10 cellular contexts compared by ENCODE assay signal in the genomic region with DNA sequence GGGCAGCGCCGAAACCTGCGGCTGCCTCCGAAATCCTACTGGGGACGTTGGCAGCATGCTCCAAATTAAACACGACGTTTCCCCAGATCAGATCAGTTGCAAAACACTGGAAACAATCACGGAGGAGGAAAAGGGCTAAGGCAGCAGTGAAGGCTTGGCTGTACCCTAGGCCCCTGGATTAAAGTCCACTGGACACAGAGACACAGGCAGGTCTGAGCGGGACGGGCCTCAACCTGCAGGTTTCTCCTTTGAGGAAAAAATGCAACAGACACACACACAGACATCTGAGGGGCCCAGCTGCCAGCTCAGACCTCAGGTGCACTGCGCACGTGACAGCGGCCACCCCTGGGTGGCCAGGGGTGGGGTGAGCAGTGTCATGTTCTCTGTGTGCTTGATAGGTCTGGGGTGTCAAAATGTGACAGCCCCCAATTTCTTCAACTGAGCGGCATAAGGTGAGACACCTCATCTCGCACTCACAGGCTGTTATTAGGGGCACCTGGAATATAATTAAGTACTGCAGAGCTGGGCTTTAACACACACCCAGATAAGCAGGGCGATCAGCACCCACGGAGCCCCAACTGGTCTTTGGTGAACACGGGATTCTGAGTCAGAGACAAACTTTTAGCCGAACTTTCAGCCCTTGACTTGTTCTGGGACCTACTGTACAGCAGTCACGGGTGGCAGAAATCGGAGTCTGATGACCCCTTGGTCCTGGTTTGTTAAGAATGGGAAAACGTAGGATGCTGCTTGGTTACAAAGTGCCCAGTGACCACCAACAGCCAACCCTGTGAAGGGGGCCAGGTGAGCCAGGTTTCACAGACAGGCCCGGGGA. TPM values are rescaled to one million over a fixed set of nuclear protein-coding genes. Genes with fewer than 3 reads are reported as not detected.
DNase-seq lines count a peak whose midpoint lies in the region; ATAC-seq, FAIRE-seq and TF ChIP-seq lines count a peak whose summit lies in the region.
"Had no signal": no experiment of that assay in that cellular context is flagged by ENCODE, and none has a peak within 500 bp of the region (broad histone marks: within the 10 kb centered on the region; RNA-seq: fewer than 3 reads in every experiment).

No MANE protein-coding gene starts in this region.

- peak; percentile 50 for TF ChIP-seq RAD21 in HepG2 (CRISPR knock-in tag; IDR thresholded peaks at IDR 0.05)

- H3K27ac ChIP-seq in mammary epithelial cell (ENCODE audit: insufficient read depth, low read depth, low read length) (peak overlapping the region; percentile 66), HepG2 (ENCODE audit: extremely low read length, insufficient read depth, low read length) (peak overlapping the region; percentile 95), subcutaneous abdominal adipose tissue (ENCODE audit: low read depth, low read length) (peak overlapping the region; percentile 84)

- peak; percentile 95 for FAIRE-seq in HepG2 (lab: Jason Lieb, UNC)
- FAIRE-seq: A204.1 had no signal

- peak overlapping the region; percentile 49 for H3K9ac ChIP-seq in mammary epithelial cell (ENCODE audit: insufficient read depth, low read length)
- H3K9ac ChIP-seq in HepG2 (ENCODE audit: insufficient read depth, low read depth, low read length) = peak overlapping the region; percentile 76
- H3K9ac ChIP-seq in subcutaneous abdominal adipose tissue (ENCODE audit: low read length in 5 of 5) = peak overlapping the region; percentile 4 to 69 (median 55)

- TF ChIP-seq CTCF in mammary epithelial cell (conservative IDR thresholded peaks at IDR 0.05 in 1 of 2, IDR thresholded peaks at IDR 0.05 in 1 of 2; ENCODE audit: extremely low read depth in 1 of 2, insufficient read depth in 1 of 2, low read depth in 1 of 2, low read length in 2 of 2) (no peak), HepG2 (CRISPR knock-in tag; IDR thresholded peaks at IDR 0.05) (no peak)

- no TSS peak for BruUV-seq in mammary epithelial cell (replicated peaks; lab: Mats Ljungman, UMichigan)
- BruUV-seq in HepG2 (replicated peaks; lab: Mats Ljungman, UMichigan) = TSS peak; percentile 72

- dilution Hi-C loops in mammary epithelial cell (cut with HindIII; ENCODE audit: low sequenced_read_pairs) = no loop called here

- POLR2A ChIA-PET in HepG2 (lab: Yijun Ruan, JAX) = interaction anchor here (0.9 to 3.2 kb wide), 13 partner anchors 8 to 123 kb away, joined by 3 to 64 read pairs (median 5); a partner anchor contains a TSS

- intact Hi-C loops in mammary epithelial cell (cut with micrococcal nuclease) (loop anchor here (1.0 kb wide), 2 partner anchors 11 to 53 kb away; a partner anchor contains a TSS), HepG2 (cut with micrococcal nuclease; ENCODE audit: unreplicated experiment) (no loop called here)

- H3K36me3 ChIP-seq in mammary epithelial cell (ENCODE audit: insufficient read depth, low read length) = peaks cover 8% of the 10 kb centered on the region
- H3K36me3 ChIP-seq in HepG2 (replicated peaks in 1 of 2; ENCODE audit: control insufficient read depth in 1 of 2, insufficient read depth in 2 of 2, low read length in 2 of 2) = peaks cover 10 to 24% of the 10 kb centered on the region in 2 experiments
- H3K36me3 ChIP-seq in subcutaneous abdominal adipose tissue (ENCODE audit: control insufficient read depth in 5 of 5, insufficient read depth in 5 of 5, low read length in 5 of 5) = peaks cover 2 to 18% (median 7%) of the 10 kb centered on the region in 5 donors

- in situ Hi-C loops in mammary epithelial cell (cut with MboI; ENCODE audit: low sequenced_read_pairs in 2 of 2) (no loop called here), HepG2 (cut with HindIII; ENCODE audit: extremely low pct_ligation_motif_present, low pct_unique_long_range_greater_than_20kb) (no loop called here)

- H3K4me2 ChIP-seq in mammary epithelial cell (ENCODE audit: insufficient read depth, low read depth, low read length) (peak overlapping the region; percentile 70), HepG2 (ENCODE audit: low read depth, low read length) (peak overlapping the region; percentile 87)

- TF ChIP-seq POLR2A in HepG2 (IDR thresholded peaks at IDR 0.05; ENCODE audit: insufficient read depth in 1 of 2, low read depth in 2 of 2, low read length in 2 of 2) = peak; percentile 39 to 70; a peak in 3 of 4 replicates

- H3K4me1 ChIP-seq in mammary epithelial cell (ENCODE audit: insufficient read depth, low read length) = peaks cover 43% of the 10 kb centered on the region
- peaks cover 83% of the 10 kb centered on the region for H3K4me1 ChIP-seq in HepG2 (ENCODE audit: insufficient read depth, low read length)
- peaks cover 33 to 77% (median 65%) of the 10 kb centered on the region in 5 donors for H3K4me1 ChIP-seq in subcutaneous abdominal adipose tissue (ENCODE audit: control insufficient read depth in 5 of 5, insufficient read depth in 5 of 5, low read length in 5 of 5)

- CTCF ChIA-PET in mammary epithelial cell (lab: Charles Lee; ENCODE audit: low non-redundant PET) = interaction anchor here (0.6 to 2.4 kb wide), 3 partner anchors 9 to 401 kb away, joined by 8 to 16 read pairs (median 10); a partner anchor contains a TSS
- CTCF ChIA-PET in HepG2 (lab: Yijun Ruan, JAX; ENCODE audit: low intra/inter-chr PET ratio, low total read pairs) = interaction anchor here (0.9 kb wide), 1 partner anchor 10 kb away, joined by 6 read pairs; a partner anchor contains a TSS

- ATAC-seq in HepG2 (peak; percentile 83), HG03460 (IDR thresholded peaks at IDR 0.05; ENCODE audit: unreplicated experiment) (no peak)

- TF ChIP-seq EP300 in HepG2 (IDR thresholded peaks at IDR 0.05; ENCODE audit: low read depth in 2 of 2, low read length in 2 of 2) (peak; percentile 66 to 70; a peak in 2 of 4 replicates), HepG2 (CRISPR knock-in tag; IDR thresholded peaks at IDR 0.05; ENCODE audit: borderline replicate concordance) (peak; percentile 77)

- peaks cover 4% of the 10 kb centered on the region for H4K20me1 ChIP-seq in mammary epithelial cell (ENCODE audit: insufficient read depth, low read length)
- H4K20me1 ChIP-seq in HepG2 (ENCODE audit: insufficient read depth, low read length) = peaks cover 12% of the 10 kb centered on the region; the same call in 1 of the 2 replicates

- H2AFZ ChIP-seq in mammary epithelial cell (ENCODE audit: low read depth, low read length) (no peak overlapping the region), HepG2 (ENCODE audit: low read length) (no peak overlapping the region)

- H3K27me3 ChIP-seq in mammary epithelial cell (ENCODE audit: insufficient read depth, low read length) (no peaks in the 10 kb centered on the region), HepG2 (ENCODE audit: control insufficient read depth in 1 of 2, insufficient read depth in 2 of 2, low read length in 2 of 2) (no peaks in the 10 kb centered on the region), subcutaneous abdominal adipose tissue (ENCODE audit: control insufficient read depth in 5 of 5, insufficient read depth in 4 of 5, low read length in 5 of 5) (no peaks in the 10 kb centered on the region)

- H3K9me3 ChIP-seq in mammary epithelial cell (replicated peaks; ENCODE audit: insufficient read depth, low read length) (no peaks in the 10 kb centered on the region), HepG2 (ENCODE audit: low read length) (no peaks in the 10 kb centered on the region), subcutaneous abdominal adipose tissue (ENCODE audit: control insufficient read depth in 5 of 5, low read length in 5 of 5) (no peaks in the 10 kb centered on the region)

- 22% methylated on average over 15 of the region's 23 CpGs for WGBS in mammary epithelial cell (ENCODE audit: low coverage, missing lambda C conversion rate)
- 6% methylated on average over 15 of the region's 23 CpGs for WGBS in HepG2 (ENCODE audit: low lambda C conversion rate)

- H3K79me2 ChIP-seq in mammary epithelial cell (ENCODE audit: insufficient read depth, low read length) = peaks cover 99% of the 10 kb centered on the region
- H3K79me2 ChIP-seq in HepG2 (ENCODE audit: insufficient read depth, low read length) = peaks cover 84% of the 10 kb centered on the region

- H3K4me3 ChIP-seq in mammary epithelial cell (replicated peaks in 1 of 3; ENCODE audit: insufficient read depth in 1 of 3, low read depth in 2 of 3, low read length in 3 of 3) (peak overlapping the region in 1 of 3 experiments; percentile 20), HepG2 (replicated peaks in 1 of 3; ENCODE audit: insufficient read depth in 1 of 3, low read depth in 2 of 3, low read length in 3 of 3) (peak overlapping the region; percentile 34 to 60 (median 40); a peak in 5 of 6 replicates), subcutaneous abdominal adipose tissue (ENCODE audit: low read depth in 1 of 5, low read length in 5 of 5) (peak overlapping the region; percentile 18 to 48 (median 40))

- peak in 2 of 3 experiments; percentile 51 to 66 for DNase-seq in NCI-H1417 (lab: John Stamatoyannopoulos, UW)
- no peak for DNase-seq in NCI-H1417 treated with DMSO at 0.1 percent for 48 hours (lab: John Stamatoyannopoulos, UW)
- peak; percentile 73 for DNase-seq in mammary epithelial cell
- DNase-seq in HepG2 (ENCODE audit: low spot score) = peak; percentile 91
- DNase-seq in UCSD-AML1 (lab: John Stamatoyannopoulos, UW; ENCODE audit: unreplicated experiment) = no peak
- no peak for DNase-seq in NAMALWA (ENCODE audit: low spot score)

RNA-seq across cellular contexts. Expression of a gene that starts 9.3 kb away (rescaled TPM):
- total RNA-seq in mammary epithelial cell (100 to 1,000 TPM in 1 of 2 donors, 10 to 100 TPM in 1; 80.5 to 149 TPM), HepG2 (2016; rRNA removed; fragmentation: Illumina TruSeq; extraction: Trizol) (26.7 and 33.0 TPM in 2 replicates)
- polyA plus RNA-seq in mammary epithelial cell (84.9 TPM), HepG2 (2011; rRNA removed) (45.1 and 52.3 TPM in 2 replicates)
- polyA minus RNA-seq in mammary epithelial cell = 55.7 TPM
- total RNA-seq in HepG2 (2016; cell fraction: cytosol; rRNA removed; fragmentation: Illumina TruSeq; extraction: Trizol; ENCODE audit: low read depth) = 13.7 and 15.7 TPM in 2 replicates
- total RNA-seq in HepG2 (2016; cell fraction: insoluble cytoplasmic fraction; rRNA removed; fragmentation: Illumina TruSeq; extraction: Trizol) = 24.6 and 34.8 TPM in 2 replicates
- 29.5 and 35.2 TPM in 2 replicates for total RNA-seq in HepG2 (2016; cell fraction: membrane; rRNA removed; fragmentation: Illumina TruSeq; extraction: Trizol)
- total RNA-seq in HepG2 (2016; cell fraction: nucleus; rRNA removed; fragmentation: Illumina TruSeq; extraction: Trizol) = 16.4 and 18.3 TPM in 2 replicates
- polyA plus RNA-seq in HepG2 (2011; cell fraction: cytosol; rRNA removed) = 35.9 and 53.9 TPM in 2 replicates
- 63.6 and 70.8 TPM in 2 replicates for polyA plus RNA-seq in HepG2 (2011; cell fraction: nucleus; rRNA removed)
- polyA plus RNA-seq in HepG2 (2012) = 50.6 and 52.1 TPM in 2 replicates
- polyA plus RNA-seq in HepG2 (2016; cell fraction: cytosol; fragmentation: Illumina TruSeq; extraction: Trizol; ENCODE audit: low read depth) = 29.2 and 32.7 TPM in 2 replicates
- 56.5 and 70.3 TPM in 2 replicates for polyA plus RNA-seq in HepG2 (2016; cell fraction: insoluble cytoplasmic fraction; fragmentation: Illumina TruSeq; extraction: Trizol; ENCODE audit: low read depth)
- polyA plus RNA-seq in HepG2 (2016; cell fraction: membrane; fragmentation: Illumina TruSeq; extraction: Trizol; ENCODE audit: low read depth) = 57.9 and 61.3 TPM in 2 replicates
- 52.2 and 56.7 TPM in 2 replicates for polyA plus RNA-seq in HepG2 (2016; cell fraction: nucleus; fragmentation: Illumina TruSeq; extraction: Trizol; ENCODE audit: insufficient read depth, low read depth)
- polyA minus RNA-seq in HepG2 (2011; rRNA and poly(A)+ RNA removed; ENCODE audit: low replicate concordance) = 39.3 and 69.8 TPM in 2 replicates
- 30.6 and 31.5 TPM in 2 replicates for polyA minus RNA-seq in HepG2 (2011; cell fraction: cytosol; rRNA and poly(A)+ RNA removed)
- 19.3 and 22.8 TPM in 2 replicates for polyA minus RNA-seq in HepG2 (2011; cell fraction: nucleus; rRNA and poly(A)+ RNA removed)

RNA-seq across cellular contexts. Expression of a gene that starts 11.4 kb away (rescaled TPM):
- 10 to 100 TPM in 1 of 2 donors, 1 to 10 TPM in 1; 4.0 to 30.0 TPM for total RNA-seq in mammary epithelial cell
- 24.4 TPM for polyA plus RNA-seq in mammary epithelial cell
- 16.8 TPM for polyA minus RNA-seq in mammary epithelial cell
- 27.3 and 34.8 TPM in 2 replicates for total RNA-seq in HepG2 (2016; rRNA removed; fragmentation: Illumina TruSeq; extraction: Trizol)
- total RNA-seq in HepG2 (2016; cell fraction: cytosol; rRNA removed; fragmentation: Illumina TruSeq; extraction: Trizol; ENCODE audit: low read depth) = 18.8 and 20.2 TPM in 2 replicates
- 19.1 and 34.6 TPM in 2 replicates for total RNA-seq in HepG2 (2016; cell fraction: insoluble cytoplasmic fraction; rRNA removed; fragmentation: Illumina TruSeq; extraction: Trizol)
- 20.4 and 23.9 TPM in 2 replicates for total RNA-seq in HepG2 (2016; cell fraction: membrane; rRNA removed; fragmentation: Illumina TruSeq; extraction: Trizol)
- 25.6 and 26.6 TPM in 2 replicates for total RNA-seq in HepG2 (2016; cell fraction: nucleus; rRNA removed; fragmentation: Illumina TruSeq; extraction: Trizol)
- polyA plus RNA-seq in HepG2 (2011; rRNA removed) = 11.0 and 13.1 TPM in 2 replicates
- 5.7 and 16.6 TPM in 2 replicates for polyA plus RNA-seq in HepG2 (2011; cell fraction: cytosol; rRNA removed)
- polyA plus RNA-seq in HepG2 (2011; cell fraction: nucleus; rRNA removed) = 41.7 and 67.3 TPM in 2 replicates
- 6.8 and 11.8 TPM in 2 replicates for polyA plus RNA-seq in HepG2 (2012)
- 4.9 and 5.2 TPM in 2 replicates for polyA plus RNA-seq in HepG2 (2016; cell fraction: cytosol; fragmentation: Illumina TruSeq; extraction: Trizol; ENCODE audit: low read depth)
- 23.0 and 29.8 TPM in 2 replicates for polyA plus RNA-seq in HepG2 (2016; cell fraction: insoluble cytoplasmic fraction; fragmentation: Illumina TruSeq; extraction: Trizol; ENCODE audit: low read depth)
- polyA plus RNA-seq in HepG2 (2016; cell fraction: membrane; fragmentation: Illumina TruSeq; extraction: Trizol; ENCODE audit: low read depth) = 9.0 and 10.1 TPM in 2 replicates
- 57.2 and 60.7 TPM in 2 replicates for polyA plus RNA-seq in HepG2 (2016; cell fraction: nucleus; fragmentation: Illumina TruSeq; extraction: Trizol; ENCODE audit: insufficient read depth, low read depth)
- polyA minus RNA-seq in HepG2 (2011; rRNA and poly(A)+ RNA removed; ENCODE audit: low replicate concordance) = 26.8 and 48.0 TPM in 2 replicates
- 7.6 and 9.2 TPM in 2 replicates for polyA minus RNA-seq in HepG2 (2011; cell fraction: cytosol; rRNA and poly(A)+ RNA removed)
- 13.2 and 17.5 TPM in 2 replicates for polyA minus RNA-seq in HepG2 (2011; cell fraction: nucleus; rRNA and poly(A)+ RNA removed)

RNA-seq across cellular contexts. Expression of a gene that starts 47.7 kb away (rescaled TPM):
- 10 to 100 TPM in 1 of 2 donors, 1 to 10 TPM in 1; 4.3 to 12.5 TPM for total RNA-seq in mammary epithelial cell
- polyA plus RNA-seq in mammary epithelial cell = 5.5 TPM
- 2.0 TPM for polyA minus RNA-seq in mammary epithelial cell
- total RNA-seq in HepG2 (2016; rRNA removed; fragmentation: Illumina TruSeq; extraction: Trizol) = 12.9 and 15.8 TPM in 2 replicates
- 16.5 and 20.0 TPM in 2 replicates for total RNA-seq in HepG2 (2016; cell fraction: cytosol; rRNA removed; fragmentation: Illumina TruSeq; extraction: Trizol; ENCODE audit: low read depth)
- 13.8 and 14.3 TPM in 2 replicates for total RNA-seq in HepG2 (2016; cell fraction: insoluble cytoplasmic fraction; rRNA removed; fragmentation: Illumina TruSeq; extraction: Trizol)
- total RNA-seq in HepG2 (2016; cell fraction: membrane; rRNA removed; fragmentation: Illumina TruSeq; extraction: Trizol) = 26.2 and 26.3 TPM in 2 replicates
- 9.0 and 14.0 TPM in 2 replicates for total RNA-seq in HepG2 (2016; cell fraction: nucleus; rRNA removed; fragmentation: Illumina TruSeq; extraction: Trizol)
- 10.8 and 12.5 TPM in 2 replicates for polyA plus RNA-seq in HepG2 (2011; rRNA removed)
- 9.6 and 14.7 TPM in 2 replicates for polyA plus RNA-seq in HepG2 (2011; cell fraction: cytosol; rRNA removed)
- polyA plus RNA-seq in HepG2 (2011; cell fraction: nucleus; rRNA removed) = 11.4 TPM in 2 replicates
- 9.9 and 11.7 TPM in 2 replicates for polyA plus RNA-seq in HepG2 (2012)
- 26.1 and 31.1 TPM in 2 replicates for polyA plus RNA-seq in HepG2 (2016; cell fraction: cytosol; fragmentation: Illumina TruSeq; extraction: Trizol; ENCODE audit: low read depth)
- polyA plus RNA-seq in HepG2 (2016; cell fraction: insoluble cytoplasmic fraction; fragmentation: Illumina TruSeq; extraction: Trizol; ENCODE audit: low read depth) = 16.6 and 21.7 TPM in 2 replicates
- 33.3 and 33.5 TPM in 2 replicates for polyA plus RNA-seq in HepG2 (2016; cell fraction: membrane; fragmentation: Illumina TruSeq; extraction: Trizol; ENCODE audit: low read depth)
- polyA plus RNA-seq in HepG2 (2016; cell fraction: nucleus; fragmentation: Illumina TruSeq; extraction: Trizol; ENCODE audit: insufficient read depth, low read depth) = 16.7 and 20.2 TPM in 2 replicates
- 6.7 and 17.0 TPM in 2 replicates for polyA minus RNA-seq in HepG2 (2011; rRNA and poly(A)+ RNA removed; ENCODE audit: low replicate concordance)
- 7.6 and 9.1 TPM in 2 replicates for polyA minus RNA-seq in HepG2 (2011; cell fraction: cytosol; rRNA and poly(A)+ RNA removed)
- 6.7 and 7.2 TPM in 2 replicates for polyA minus RNA-seq in HepG2 (2011; cell fraction: nucleus; rRNA and poly(A)+ RNA removed)

RNA-seq across cellular contexts. Expression of a gene that starts 52.5 kb away (rescaled TPM):
- total RNA-seq in mammary epithelial cell (10 to 100 TPM; 26.7 to 52.8 TPM), HepG2 (2016; rRNA removed; fragmentation: Illumina TruSeq; extraction: Trizol) (39.0 and 43.1 TPM in 2 replicates)
- polyA plus RNA-seq in mammary epithelial cell (55.0 TPM), HepG2 (2011; rRNA removed) (43.7 and 56.0 TPM in 2 replicates)
- 40.1 TPM for polyA minus RNA-seq in mammary epithelial cell
- total RNA-seq in HepG2 (2016; cell fraction: cytosol; rRNA removed; fragmentation: Illumina TruSeq; extraction: Trizol; ENCODE audit: low read depth) = 9.7 and 11.5 TPM in 2 replicates
- total RNA-seq in HepG2 (2016; cell fraction: insoluble cytoplasmic fraction; rRNA removed; fragmentation: Illumina TruSeq; extraction: Trizol) = 42.4 and 43.7 TPM in 2 replicates
- 14.0 and 15.6 TPM in 2 replicates for total RNA-seq in HepG2 (2016; cell fraction: membrane; rRNA removed; fragmentation: Illumina TruSeq; extraction: Trizol)
- total RNA-seq in HepG2 (2016; cell fraction: nucleus; rRNA removed; fragmentation: Illumina TruSeq; extraction: Trizol) = 14.8 and 19.2 TPM in 2 replicates
- 51.4 and 52.1 TPM in 2 replicates for polyA plus RNA-seq in HepG2 (2011; cell fraction: cytosol; rRNA removed)
- polyA plus RNA-seq in HepG2 (2011; cell fraction: nucleus; rRNA removed) = 86.7 and 88.3 TPM in 2 replicates
- 23.6 and 28.4 TPM in 2 replicates for polyA plus RNA-seq in HepG2 (2012)
- polyA plus RNA-seq in HepG2 (2016; cell fraction: cytosol; fragmentation: Illumina TruSeq; extraction: Trizol; ENCODE audit: low read depth) = 9.7 and 10.2 TPM in 2 replicates
- 40.0 and 44.1 TPM in 2 replicates for polyA plus RNA-seq in HepG2 (2016; cell fraction: insoluble cytoplasmic fraction; fragmentation: Illumina TruSeq; extraction: Trizol; ENCODE audit: low read depth)
- 14.2 and 14.5 TPM in 2 replicates for polyA plus RNA-seq in HepG2 (2016; cell fraction: membrane; fragmentation: Illumina TruSeq; extraction: Trizol; ENCODE audit: low read depth)
- polyA plus RNA-seq in HepG2 (2016; cell fraction: nucleus; fragmentation: Illumina TruSeq; extraction: Trizol; ENCODE audit: insufficient read depth, low read depth) = 43.0 and 48.7 TPM in 2 replicates
- 0.07 and 31.4 TPM in 2 replicates for polyA minus RNA-seq in HepG2 (2011; rRNA and poly(A)+ RNA removed; ENCODE audit: low replicate concordance)
- polyA minus RNA-seq in HepG2 (2011; cell fraction: cytosol; rRNA and poly(A)+ RNA removed) = 15.3 and 25.5 TPM in 2 replicates
- polyA minus RNA-seq in HepG2 (2011; cell fraction: nucleus; rRNA and poly(A)+ RNA removed) = 6.3 and 10.3 TPM in 2 replicates
- polyA plus RNA-seq: IgD-negative memory B cell had no signal

Comparison
In these comparisons a context has a peak if more than half of its experiments do, and no peak if none do; other contexts are left out.
1. DNase-seq: peak in NCI-H1417 (2 of 3), mammary epithelial cell (single experiment) and HepG2 (single experiment); none in NCI-H1417 treated with DMSO at 0.1 percent for 48 hours (single experiment), UCSD-AML1 (single experiment) and NAMALWA (single experiment).
2. Peak in every context shown above with its lines, with median percentiles within 50 percentile points of each other: H3K27ac ChIP-seq and H3K9ac ChIP-seq.